ENCODE assay signal across 23 cellular contexts in genomic region chr9:109889456-109889855, GRCh38.
A peak's percentile ranks its signal among the peaks of the same experiment; 100 is the strongest.
DNase-seq lines count a peak whose midpoint lies in the region; ATAC-seq, FAIRE-seq and TF ChIP-seq lines count a peak whose summit lies in the region.
"Had no signal": no experiment of that assay in that cellular context is flagged by ENCODE, and none has a peak within 500 bp of the region (broad histone marks: within the 10 kb centered on the region; RNA-seq: fewer than 3 reads in every experiment).

No MANE protein-coding gene starts in this region.

- H3K4me2 ChIP-seq in keratinocyte (ENCODE audit: control insufficient read depth, extremely low read depth, insufficient read depth, low read depth, low read length) = peak overlapping the region; percentile 68

- H3K4me1 Mint-ChIP-seq in activated CD8-positive, alpha-beta T cell treated with anti-CD3 and anti-CD28 coated beads, Interleukin-2, amount 10 ng/mL, durations not matched to agents 7 days and 5 days (ENCODE audit: low read depth) = peaks cover 36% of the 10 kb centered on the region
- H3K4me1 Mint-ChIP-seq in activated CD8-positive, alpha-beta T cell treated with anti-CD3 and anti-CD28 coated beads for 36 hours (ENCODE audit: low read depth) = peaks cover 14% of the 10 kb centered on the region
- peaks cover 93% of the 10 kb centered on the region for H3K4me1 Mint-ChIP-seq in activated T-helper 1 cell treated with anti-CD3 and anti-CD28 coated beads, Interleukin-12 subunit alpha, Interleukin-12 subunit beta, Interleukin-2, Interleukin-4 antibody, amounts not matched to agents 30 ng/mL and 10 ng/mL and 1 ng/mL, durations not matched to agents 14 hours and 24 hours and 36 hours (ENCODE audit: low read depth)

- TF ChIP-seq CTCF in activated CD8-positive, alpha-beta T cell treated with anti-CD3 and anti-CD28 coated beads for 36 hours (IDR thresholded peaks at IDR 0.05) = no peak
- TF ChIP-seq CTCF in keratinocyte (optimal IDR thresholded peaks at IDR 0.05 in 1 of 3, IDR thresholded peaks at IDR 0.05 in 1 of 3, conservative IDR thresholded peaks at IDR 0.05 in 1 of 3; ENCODE audit: extremely low read depth in 1 of 3, insufficient read depth in 2 of 3, low read length in 3 of 3) (no peak), testis (IDR thresholded peaks at IDR 0.05) (no peak)

- intact Hi-C loops in activated CD8-positive, alpha-beta T cell treated with anti-CD3 and anti-CD28 coated beads for 36 hours (cut with micrococcal nuclease) = no loop called here
- intact Hi-C loops in activated T-helper 1 cell treated with anti-CD3 and anti-CD28 coated beads, Interleukin-12 subunit alpha, Interleukin-12 subunit beta, Interleukin-2, Interleukin-4 antibody, amounts not matched to agents 30 ng/mL and 10 ng/mL and 1 ng/mL, durations not matched to agents 14 hours and 24 hours and 36 hours (cut with micrococcal nuclease) = loop anchor here (1.0 to 10.0 kb wide), 7 partner anchors 72 to 957 kb away; partner anchors contain the start of genes ABITRAM, CTNNAL1 and ELP1
- intact Hi-C loops in testis (cut with DNase I; ENCODE audit: low total_unique reads) = no loop called here

- H3K4me3 ChIP-seq in Jurkat, Clone E6-1 (ENCODE audit: low read length) = no peak overlapping the region
- H3K4me3 ChIP-seq in keratinocyte (ENCODE audit: control insufficient read depth in 2 of 3, extremely low read depth in 1 of 3, insufficient read depth in 2 of 3, low read depth in 1 of 3, low read length in 3 of 3) = no peak overlapping the region
- H3K4me3 ChIP-seq in testis = no peak overlapping the region
- H3K4me3 ChIP-seq: breast epithelium, left lung, ovary, right atrium auricular region, thyroid gland had no signal

- DNase-seq in activated CD8-positive, alpha-beta T cell treated with anti-CD3 and anti-CD28 coated beads, Interleukin-2, amount 10 ng/mL, durations not matched to agents 7 days and 5 days = peak; percentile 24
- DNase-seq in activated CD8-positive, alpha-beta T cell treated with anti-CD3 and anti-CD28 coated beads for 36 hours = no peak
- peak; percentile 60 for DNase-seq in Jurkat, Clone E6-1 (ENCODE audit: low read depth, low spot score)
- DNase-seq in activated T-helper 1 cell treated with anti-CD3 and anti-CD28 coated beads, Interleukin-12 subunit alpha, Interleukin-12 subunit beta, Interleukin-2, Interleukin-4 antibody, amounts not matched to agents 30 ng/mL and 10 ng/mL and 1 ng/mL, durations not matched to agents 14 hours and 24 hours and 36 hours (ENCODE audit: low spot score) = no peak
- DNase-seq in keratinocyte (ENCODE audit: low read depth, low spot score) (peak; percentile 65), foreskin melanocyte (no peak), NOMO-1 treated with dmso at 0.1 percent for 144 hours (lab: John Stamatoyannopoulos, UW; ENCODE audit: unreplicated experiment) (no peak), testis (no peak)
- DNase-seq: activated CD8-positive, alpha-beta memory T cell treated with anti-CD3 and anti-CD28 coated beads, Interleukin-2, amount 50 U/mL, for 48 hours; CD4-positive, alpha-beta T cell; KBM-7; left lung; NCI-H2081; NCI-H524 treated with DMSO at 0.1 percent for 48 hours; ovary; SHP77 treated with DMSO at 0.1 percent for 48 hours; stimulated activated CD4-positive, alpha-beta T cell treated with anti-CD3 and anti-CD28 coated beads, Interleukin-4, amount 100 ng/mL, for 24 hours; stimulated activated naive CD4-positive, alpha-beta T cell treated with Interleukin-2 at 50 U/mL for 16 hours had no signal

- H3K9ac ChIP-seq in keratinocyte (ENCODE audit: control insufficient read depth, extremely low read depth, insufficient read depth, low read length) = no peak overlapping the region

- POLR2A ChIA-PET in activated CD8-positive, alpha-beta T cell treated with anti-CD3 and anti-CD28 coated beads, Interleukin-2, amount 10 ng/mL, durations not matched to agents 7 days and 5 days (lab: Charles Lee) = no interaction called here
- POLR2A ChIA-PET in activated CD8-positive, alpha-beta T cell treated with anti-CD3 and anti-CD28 coated beads for 36 hours (lab: Charles Lee) = no interaction called here

- 88 to 95% methylated on average over 2 of the region's 2 CpGs for WGBS in testis, 2 donors

- H2AFZ ChIP-seq in keratinocyte (ENCODE audit: control insufficient read depth, low read length) = no peak overlapping the region

- H3K36me3 ChIP-seq in keratinocyte (ENCODE audit: control insufficient read depth in 2 of 2, extremely low read depth in 1 of 2, insufficient read depth in 2 of 2, low read length in 2 of 2) (no peaks in the 10 kb centered on the region), testis (ENCODE audit: low read depth, missing control alignments) (no peaks in the 10 kb centered on the region)
- H3K36me3 ChIP-seq: breast epithelium, left lung, ovary, thyroid gland had no signal

- no peak for TF ChIP-seq POLR2A in testis (IDR thresholded peaks at IDR 0.05)

- H3K79me2 ChIP-seq in keratinocyte (ENCODE audit: control insufficient read depth, insufficient read depth, low read length) = no peaks in the 10 kb centered on the region

- dilution Hi-C loops in keratinocyte (cut with MboI; ENCODE audit: extremely low pct_ligation_motif_present, low sequenced_read_pairs) = no loop called here

- H3K9me3 ChIP-seq in keratinocyte (ENCODE audit: control insufficient read depth, low read depth, low read length) (no peaks in the 10 kb centered on the region), testis (no peaks in the 10 kb centered on the region)
- H3K9me3 ChIP-seq: breast epithelium, left lung, ovary, right atrium auricular region, thyroid gland had no signal

- FAIRE-seq in keratinocyte (lab: Jason Lieb, UNC) = peak; percentile 87
- FAIRE-seq: TTC549 had no signal

- no peaks in the 10 kb centered on the region for H3K9me1 ChIP-seq in keratinocyte (ENCODE audit: control insufficient read depth, extremely low read depth, insufficient read depth, low read length)

- no peak overlapping the region for H3K4me3 Mint-ChIP-seq in activated CD8-positive, alpha-beta T cell treated with anti-CD3 and anti-CD28 coated beads, Interleukin-2, amount 10 ng/mL, durations not matched to agents 7 days and 5 days
- H3K4me3 Mint-ChIP-seq in activated CD8-positive, alpha-beta T cell treated with anti-CD3 and anti-CD28 coated beads for 36 hours = no peak overlapping the region
- no peak overlapping the region for H3K4me3 Mint-ChIP-seq in activated T-helper 1 cell treated with anti-CD3 and anti-CD28 coated beads, Interleukin-12 subunit alpha, Interleukin-12 subunit beta, Interleukin-2, Interleukin-4 antibody, amounts not matched to agents 30 ng/mL and 10 ng/mL and 1 ng/mL, durations not matched to agents 14 hours and 24 hours and 36 hours
- H3K4me3 Mint-ChIP-seq: CD4-positive, alpha-beta T cell; nephron had no signal

- H3K27me3 ChIP-seq in keratinocyte (ENCODE audit: control insufficient read depth, extremely low read depth, insufficient read depth, low read length) (no peaks in the 10 kb centered on the region), testis (no peaks in the 10 kb centered on the region)
- H3K27me3 ChIP-seq: breast epithelium, left lung, ovary, right atrium auricular region, thyroid gland had no signal

- CTCF ChIA-PET in activated CD8-positive, alpha-beta T cell treated with anti-CD3 and anti-CD28 coated beads, Interleukin-2, amount 10 ng/mL, durations not matched to agents 7 days and 5 days (lab: Charles Lee) = no interaction called here
- CTCF ChIA-PET in activated CD8-positive, alpha-beta T cell treated with anti-CD3 and anti-CD28 coated beads for 36 hours (lab: Charles Lee) = interaction anchor here (1.4 kb wide), 1 partner anchor 13 kb away, joined by 3 read pairs; no protein-coding TSS in a partner anchor

- H3K36me3 Mint-ChIP-seq in activated CD8-positive, alpha-beta T cell treated with anti-CD3 and anti-CD28 coated beads, Interleukin-2, amount 10 ng/mL, durations not matched to agents 7 days and 5 days (ENCODE audit: low read depth) = no peaks in the 10 kb centered on the region
- no peaks in the 10 kb centered on the region for H3K36me3 Mint-ChIP-seq in activated CD8-positive, alpha-beta T cell treated with anti-CD3 and anti-CD28 coated beads for 36 hours (ENCODE audit: low read depth)
- peaks cover 4% of the 10 kb centered on the region for H3K36me3 Mint-ChIP-seq in activated T-helper 1 cell treated with anti-CD3 and anti-CD28 coated beads, Interleukin-12 subunit alpha, Interleukin-12 subunit beta, Interleukin-2, Interleukin-4 antibody, amounts not matched to agents 30 ng/mL and 10 ng/mL and 1 ng/mL, durations not matched to agents 14 hours and 24 hours and 36 hours (ENCODE audit: low read depth)

- no peak for ATAC-seq in activated CD8-positive, alpha-beta T cell treated with anti-CD3 and anti-CD28 coated beads, Interleukin-2, amount 10 ng/mL, durations not matched to agents 7 days and 5 days
- no peak for ATAC-seq in activated CD8-positive, alpha-beta T cell treated with anti-CD3 and anti-CD28 coated beads for 36 hours
- ATAC-seq: left lung had no signal

- no peaks in the 10 kb centered on the region for H3K9me3 Mint-ChIP-seq in activated CD8-positive, alpha-beta T cell treated with anti-CD3 and anti-CD28 coated beads, Interleukin-2, amount 10 ng/mL, durations not matched to agents 7 days and 5 days (ENCODE audit: insufficient read depth)
- H3K9me3 Mint-ChIP-seq in activated CD8-positive, alpha-beta T cell treated with anti-CD3 and anti-CD28 coated beads for 36 hours = no peaks in the 10 kb centered on the region
- H3K9me3 Mint-ChIP-seq in activated T-helper 1 cell treated with anti-CD3 and anti-CD28 coated beads, Interleukin-12 subunit alpha, Interleukin-12 subunit beta, Interleukin-2, Interleukin-4 antibody, amounts not matched to agents 30 ng/mL and 10 ng/mL and 1 ng/mL, durations not matched to agents 14 hours and 24 hours and 36 hours = no peaks in the 10 kb centered on the region
- H3K9me3 Mint-ChIP-seq: CD4-positive, alpha-beta T cell; nephron had no signal

- H3K27me3 Mint-ChIP-seq in activated CD8-positive, alpha-beta T cell treated with anti-CD3 and anti-CD28 coated beads, Interleukin-2, amount 10 ng/mL, durations not matched to agents 7 days and 5 days (ENCODE audit: low read depth) = no peaks in the 10 kb centered on the region
- no peaks in the 10 kb centered on the region for H3K27me3 Mint-ChIP-seq in activated CD8-positive, alpha-beta T cell treated with anti-CD3 and anti-CD28 coated beads for 36 hours
- H3K27me3 Mint-ChIP-seq in activated T-helper 1 cell treated with anti-CD3 and anti-CD28 coated beads, Interleukin-12 subunit alpha, Interleukin-12 subunit beta, Interleukin-2, Interleukin-4 antibody, amounts not matched to agents 30 ng/mL and 10 ng/mL and 1 ng/mL, durations not matched to agents 14 hours and 24 hours and 36 hours (ENCODE audit: insufficient read depth) = no peaks in the 10 kb centered on the region
- H3K27me3 Mint-ChIP-seq: CD4-positive, alpha-beta T cell had no signal

- no peak overlapping the region for H3K27ac ChIP-seq in keratinocyte (ENCODE audit: control insufficient read depth, insufficient read depth, low read length)
- no peak overlapping the region for H3K27ac ChIP-seq in testis
- H3K27ac ChIP-seq: left lung, ovary, right atrium auricular region had no signal

- no peaks in the 10 kb centered on the region for H4K20me1 ChIP-seq in keratinocyte (ENCODE audit: control insufficient read depth, extremely low read depth, insufficient read depth, low read length)

- no peak overlapping the region for H3K27ac Mint-ChIP-seq in activated CD8-positive, alpha-beta T cell treated with anti-CD3 and anti-CD28 coated beads, Interleukin-2, amount 10 ng/mL, durations not matched to agents 7 days and 5 days
- H3K27ac Mint-ChIP-seq in activated CD8-positive, alpha-beta T cell treated with anti-CD3 and anti-CD28 coated beads for 36 hours = no peak overlapping the region
- H3K27ac Mint-ChIP-seq in activated T-helper 1 cell treated with anti-CD3 and anti-CD28 coated beads, Interleukin-12 subunit alpha, Interleukin-12 subunit beta, Interleukin-2, Interleukin-4 antibody, amounts not matched to agents 30 ng/mL and 10 ng/mL and 1 ng/mL, durations not matched to agents 14 hours and 24 hours and 36 hours = peak overlapping the region; percentile 82
- H3K27ac Mint-ChIP-seq: CD4-positive, alpha-beta T cell; nephron had no signal

- H3K4me1 ChIP-seq in keratinocyte (ENCODE audit: control insufficient read depth, extremely low read depth, insufficient read depth, low read length) = peaks cover 37% of the 10 kb centered on the region
- H3K4me1 ChIP-seq in testis = no peaks in the 10 kb centered on the region
- H3K4me1 ChIP-seq: breast epithelium had no signal

Comparison
In these comparisons a context has a peak if more than half of its experiments do, and no peak if none do; other contexts are left out.
1. DNase-seq: peak in activated CD8-positive, alpha-beta T cell treated with anti-CD3 and anti-CD28 coated beads, Interleukin-2, amount 10 ng/mL, durations not matched to agents 7 days and 5 days (single experiment), Jurkat, Clone E6-1 (single experiment) and keratinocyte (single experiment); none in activated CD8-positive, alpha-beta T cell treated with anti-CD3 and anti-CD28 coated beads for 36 hours (single experiment), activated T-helper 1 cell treated with anti-CD3 and anti-CD28 coated beads, Interleukin-12 subunit alpha, Interleukin-12 subunit beta, Interleukin-2, Interleukin-4 antibody, amounts not matched to agents 30 ng/mL and 10 ng/mL and 1 ng/mL, durations not matched to agents 14 hours and 24 hours and 36 hours (single experiment), foreskin melanocyte (single experiment), NOMO-1 treated with dmso at 0.1 percent for 144 hours (single experiment) and testis (single experiment).